29 cellular contexts compared by ENCODE assay signal in the genomic region with DNA sequence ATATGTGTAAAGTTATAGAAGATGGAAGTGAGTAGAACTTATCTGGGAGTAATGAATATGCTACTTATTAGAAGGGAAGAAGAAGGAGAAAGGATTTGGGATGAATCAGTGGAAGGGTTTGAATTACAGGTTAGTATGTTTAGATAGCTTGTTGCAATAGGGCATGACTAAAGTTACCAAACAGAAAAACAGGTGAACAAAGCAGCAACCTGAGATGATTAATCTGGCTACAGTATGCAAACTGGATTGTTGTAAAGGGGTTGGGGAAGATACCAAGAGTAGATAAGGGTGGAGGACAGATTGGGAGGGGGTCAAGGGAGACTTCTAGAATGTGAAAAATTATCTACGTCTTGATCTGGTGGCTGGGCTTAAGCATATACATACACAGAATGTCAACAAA.
"Had no signal": no experiment of that assay in that cellular context is flagged by ENCODE, and none has a peak within 500 bp of the region (broad histone marks: within the 10 kb centered on the region; RNA-seq: fewer than 3 reads in every experiment).

No MANE protein-coding gene starts in this region.

- H3K36me3 ChIP-seq: SJCRH30, WERI-Rb-1 had no signal

- H3K27ac ChIP-seq: SJCRH30, SK-N-MC, WERI-Rb-1 had no signal

- H3K27me3 ChIP-seq: SJCRH30 had no signal

- H3K4me1 ChIP-seq: SJCRH30 had no signal

- ATAC-seq: activated CD8-positive, alpha-beta memory T cell treated with anti-CD3 and anti-CD28 coated beads, Interleukin-2, amount 10 ng/mL, durations not matched to agents 7 days and 5 days; activated naive CD8-positive, alpha-beta T cell treated with anti-CD3 and anti-CD28 coated beads, Interleukin-2, amount 50 U/mL, for 24 hours had no signal

- H3K4me3 ChIP-seq: SJCRH30, SK-N-MC had no signal

- DNase-seq: activated CD4-positive, alpha-beta memory T cell treated with anti-CD3 and anti-CD28 coated beads, Interleukin-2, amount 10 ng/mL, durations not matched to agents 7 days and 5 days; activated CD4-positive, alpha-beta T cell treated with anti-CD3 and anti-CD28 coated beads for 1 hour; activated CD4-positive, alpha-beta T cell treated with anti-CD3 and anti-CD28 coated beads for 48 hours; activated CD4-positive, CD25-positive, alpha-beta regulatory T cell; activated CD8-positive, alpha-beta memory T cell treated with anti-CD3 and anti-CD28 coated beads for 24 hours; activated CD8-positive, alpha-beta memory T cell treated with anti-CD3 and anti-CD28 coated beads, Interleukin-2, amount 10 ng/mL, durations not matched to agents 7 days and 5 days; activated CD8-positive, alpha-beta memory T cell treated with anti-CD3 and anti-CD28 coated beads, Interleukin-2, amount 50 U/mL, for 48 hours; activated effector memory CD4-positive, alpha-beta T cell treated with Interleukin-2 at 50 U/mL for 16 hours; activated naive CD4-positive, alpha-beta T cell treated with anti-CD3 and anti-CD28 coated beads, Interleukin-2, amount 10 ng/mL, durations not matched to agents 7 days and 5 days; activated naive CD8-positive, alpha-beta T cell treated with anti-CD3 and anti-CD28 coated beads, Interleukin-2, amount 50 U/mL, for 24 hours; activated T-cell treated with anti-CD3 and anti-CD28 coated beads, Interleukin-2, amount 50 U/mL, for 48 hours; anterior cingulate cortex; central memory CD4-positive, alpha-beta T cell; Kasumi-1; KG1; MM.1S; NCI-H1092 treated with DMSO at 0.1 percent for 48 hours; NCI-H1417; NCI-H146; NCI-H187; NCI-H2029 treated with DMSO at 0.1 percent for 48 hours; NCI-H2107; NCI-H2171; NCI-H510A; SHP77; SJCRH30; T1000; WERI-Rb-1 had no signal
